Comparison of ENCODE assay signal across 9 cellular contexts in the genomic region with DNA sequence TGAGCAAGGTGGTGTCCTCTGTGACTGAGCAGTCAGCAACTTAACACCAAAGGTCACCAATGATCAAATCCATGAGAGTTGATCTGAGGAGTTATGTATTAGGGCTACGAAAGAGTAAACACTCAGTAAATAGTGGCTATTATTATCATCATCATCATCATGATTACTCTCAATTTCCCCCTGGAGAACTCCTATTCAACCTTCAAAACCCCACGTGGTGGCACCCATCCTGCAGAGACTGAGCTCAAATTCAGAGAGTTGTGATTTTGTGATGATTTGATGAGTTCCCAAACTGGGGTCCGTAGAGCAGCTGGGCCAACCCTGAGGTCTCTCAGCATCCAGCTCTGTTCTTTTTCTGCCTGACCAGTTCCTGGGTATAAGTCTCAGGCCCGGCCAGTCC. TPM values are rescaled to one million over a fixed set of nuclear protein-coding genes. Genes with fewer than 3 reads are reported as not detected.
DNase-seq lines count a peak whose midpoint lies in the region; ATAC-seq, FAIRE-seq and TF ChIP-seq lines count a peak whose summit lies in the region.
"Not testable (repeated sequence)": the region's sequence is repeated elsewhere in the genome, so short reads cannot be mapped to it uniquely, and the experiment has no call there.
"Had no signal": no experiment of that assay in that cellular context is flagged by ENCODE, and none has a peak within 500 bp of the region (broad histone marks: within the 10 kb centered on the region; RNA-seq: fewer than 3 reads in every experiment).

No MANE protein-coding gene starts in this region.

- not testable (repeated sequence) for H2AFZ ChIP-seq in astrocyte (ENCODE audit: low read depth, low read length); osteoblast (ENCODE audit: low read length)

- H3K9ac ChIP-seq in astrocyte (ENCODE audit: low read length), result not testable (repeated sequence)

- TSS peak; percentile 96 for BruUV-seq in Calu3 (replicated peaks; lab: Mats Ljungman, UMichigan)

- not testable (repeated sequence) for FAIRE-seq in astrocyte (lab: Jason Lieb, UNC)

- not testable (repeated sequence) for H3K27me3 ChIP-seq in astrocyte (ENCODE audit: insufficient read depth, low read length); foreskin keratinocyte; osteoblast (ENCODE audit: insufficient read depth, low read length)

- not testable (repeated sequence) for H3K36me3 Mint-ChIP-seq in Calu3 (ENCODE audit: insufficient read depth, unreplicated experiment); HFFc6 (ENCODE audit: low read depth); astrocyte (ENCODE audit: low read depth, unreplicated experiment)

- POLR2A ChIA-PET in RWPE1 (lab: Yijun Ruan, JAX; ENCODE audit: low non-redundant PET), result not testable (repeated sequence)

- CTCF ChIA-PET in Calu3 (lab: Charles Lee); RWPE1 (lab: Yijun Ruan, JAX): not testable (repeated sequence)

- H3K36me3 ChIP-seq in astrocyte (ENCODE audit: insufficient read depth, low read length); osteoblast (ENCODE audit: insufficient read depth, low read length): not testable (repeated sequence)

- not testable (repeated sequence) for H3K9me3 Mint-ChIP-seq in Calu3 (ENCODE audit: low read depth, unreplicated experiment); HFFc6; astrocyte (ENCODE audit: unreplicated experiment)

- H3K4me2 ChIP-seq in astrocyte (ENCODE audit: low read length), result peak overlapping the region; percentile 62
- not testable (repeated sequence) for H3K4me2 ChIP-seq in osteoblast (ENCODE audit: insufficient read depth, low read length)

- intact Hi-C loops in Calu3 (cut with micrococcal nuclease; ENCODE audit: unreplicated experiment), result not testable (repeated sequence)

- not testable (repeated sequence) for H3K9me3 ChIP-seq in astrocyte (ENCODE audit: insufficient read depth, low read depth, low read length); osteoblast (ENCODE audit: low read depth, low read length)

- not testable (repeated sequence) for H3K4me1 ChIP-seq in astrocyte (ENCODE audit: insufficient read depth, low read length); foreskin keratinocyte; osteoblast (ENCODE audit: insufficient read depth, low read length)

- not testable (repeated sequence) for H3K27me3 Mint-ChIP-seq in Calu3 (ENCODE audit: unreplicated experiment); HFFc6 (ENCODE audit: insufficient read depth); astrocyte (ENCODE audit: low read depth, unreplicated experiment)

- peaks cover 16% of the 10 kb centered on the region for H3K4me1 Mint-ChIP-seq in Calu3 (ENCODE audit: low read depth, unreplicated experiment)
- peaks cover 19% of the 10 kb centered on the region for H3K4me1 Mint-ChIP-seq in HFFc6 (ENCODE audit: low read depth)
- peaks cover 11% of the 10 kb centered on the region for H3K4me1 Mint-ChIP-seq in astrocyte (ENCODE audit: low read depth, unreplicated experiment)

- TF ChIP-seq CTCF in Calu3 (IDR thresholded peaks at IDR 0.05; ENCODE audit: unreplicated experiment); HFFc6 (IDR thresholded peaks at IDR 0.05); RWPE1 (conservative IDR thresholded peaks at IDR 0.05; ENCODE audit: low read depth); astrocyte (IDR thresholded peaks at IDR 0.05; ENCODE audit: insufficient read depth, low read depth, low read length); foreskin keratinocyte (conservative IDR thresholded peaks at IDR 0.05); osteoblast (IDR thresholded peaks at IDR 0.05; ENCODE audit: extremely low read depth, low read depth, low read length): not testable (repeated sequence)

- H3K27ac Mint-ChIP-seq in Calu3 (ENCODE audit: unreplicated experiment), result not testable (repeated sequence)
- peak overlapping the region; percentile 98; the same call in 1 of the 2 replicates for H3K27ac Mint-ChIP-seq in HFFc6
- H3K27ac Mint-ChIP-seq in astrocyte (ENCODE audit: unreplicated experiment), result peak overlapping the region; percentile 91

- H3K4me3 Mint-ChIP-seq in Calu3 (ENCODE audit: low read depth, unreplicated experiment); astrocyte (ENCODE audit: unreplicated experiment): not testable (repeated sequence)
- peak overlapping the region; percentile 79; the same call in 1 of the 2 replicates for H3K4me3 Mint-ChIP-seq in HFFc6

- DNase-seq in Calu3; HFFc6; RWPE1 (ENCODE audit: low spot score); astrocyte (ENCODE audit: low read depth); foreskin keratinocyte: not testable (repeated sequence)
- DNase-seq in osteoblast (ENCODE audit: insufficient read length, low spot score, missing footprints), result peak; percentile 9

- H3K27ac ChIP-seq in RWPE1 (peak overlapping the region; percentile 71), foreskin keratinocyte (peak overlapping the region; percentile 42)
- H3K27ac ChIP-seq in astrocyte (ENCODE audit: low read depth, low read length); osteoblast (ENCODE audit: low read depth, low read length): not testable (repeated sequence)

- H4K20me1 ChIP-seq in astrocyte (ENCODE audit: insufficient read depth, low read length); osteoblast (ENCODE audit: insufficient read depth, low read length): not testable (repeated sequence)

- not testable (repeated sequence) for H3K79me2 ChIP-seq in astrocyte (ENCODE audit: insufficient read depth, low read length); osteoblast (ENCODE audit: insufficient read depth, low read length)

- H3K4me3 ChIP-seq in astrocyte (ENCODE audit: insufficient read depth, low read depth, low read length); osteoblast (ENCODE audit: insufficient read depth, low read length): not testable (repeated sequence)

- not testable (repeated sequence) for ATAC-seq in foreskin keratinocyte

RNA-seq across cellular contexts. Expression of a gene that starts 0.9 kb away (rescaled TPM):
- 0.54 and 0.56 TPM in 2 replicates for total RNA-seq in Calu3 (2022)
- 1 to 10 TPM in 4 of 6 experiments, under 1 TPM in 1, not detected in 1; 0.83 to 3.8 (median 3.7) TPM for total RNA-seq in HFFc6 (2021; fragmentation: NEBNext Ultra II Directional; extraction: Animal tissue kit (Norgen Biotek cat#: 25700))
- 9.4 and 15.8 TPM in 2 replicates for total RNA-seq in astrocyte
- not detected in 2 replicates for total RNA-seq in foreskin keratinocyte
- polyA plus RNA-seq in foreskin keratinocyte, result not detected in 2 replicates
- 0.29 TPM in 1 of 2 replicates, not detected in the other for total RNA-seq in osteoblast
- total RNA-seq: A673; CD4-positive, alpha-beta memory T cell had no signal
- polyA plus RNA-seq: BJ; CD4-positive, alpha-beta memory T cell had no signal

RNA-seq across cellular contexts. Expression of a gene that starts 6.2 kb away (rescaled TPM):
- total RNA-seq in Calu3 (2022) (2.6 and 3.3 TPM in 2 replicates), astrocyte (2.0 and 6.5 TPM in 2 replicates), foreskin keratinocyte (0.34 TPM in 1 of 2 replicates, not detected in the other), osteoblast (not detected in 2 replicates)
- under 1 TPM in 2 of 6 experiments, not detected in 4; 0.23 to 0.75 TPM for total RNA-seq in HFFc6 (2021; fragmentation: NEBNext Ultra II Directional; extraction: Animal tissue kit (Norgen Biotek cat#: 25700))
- polyA plus RNA-seq in foreskin keratinocyte, result 0.77 TPM in 1 of 2 replicates, not detected in the other
- total RNA-seq: A673; CD4-positive, alpha-beta memory T cell had no signal
- polyA plus RNA-seq: BJ; CD4-positive, alpha-beta memory T cell had no signal

RNA-seq across cellular contexts. Expression of a gene that starts 7.7 kb away (rescaled TPM):
- total RNA-seq in Calu3 (2022) (0.66 and 1.0 TPM in 2 replicates), astrocyte (7.1 and 8.8 TPM in 2 replicates), foreskin keratinocyte (1.1 and 1.8 TPM in 2 replicates), osteoblast (under 0.01 and 0.29 TPM in 2 replicates)
- 1 to 10 TPM in 4 of 6 experiments, under 1 TPM in 2; 0.36 to 2.2 (median 2.1) TPM for total RNA-seq in HFFc6 (2021; fragmentation: NEBNext Ultra II Directional; extraction: Animal tissue kit (Norgen Biotek cat#: 25700))
- 2.0 and 2.5 TPM in 2 replicates for polyA plus RNA-seq in foreskin keratinocyte
- total RNA-seq: A673; CD4-positive, alpha-beta memory T cell had no signal
- polyA plus RNA-seq: CD4-positive, alpha-beta memory T cell had no signal

RNA-seq across cellular contexts. Expression of a gene that starts 13.1 kb away (rescaled TPM):
- not detected in 2 replicates for total RNA-seq in Calu3 (2022)
- 1 to 10 TPM in 1 of 6 experiments, under 1 TPM in 1, not detected in 4; 0.38 to 1.0 TPM for total RNA-seq in HFFc6 (2021; fragmentation: NEBNext Ultra II Directional; extraction: Animal tissue kit (Norgen Biotek cat#: 25700))
- 2.3 TPM in 1 of 2 replicates, not detected in the other for total RNA-seq in astrocyte
- total RNA-seq in foreskin keratinocyte, result not detected in 2 replicates
- polyA plus RNA-seq in foreskin keratinocyte, result not detected in 2 replicates
- 0.29 TPM in 1 of 2 replicates, not detected in the other for total RNA-seq in osteoblast
- total RNA-seq: A673; CD4-positive, alpha-beta memory T cell had no signal
- polyA plus RNA-seq: BJ; CD4-positive, alpha-beta memory T cell had no signal

RNA-seq across cellular contexts. Expression of a gene that starts 14.8 kb away (rescaled TPM):
- total RNA-seq in Calu3 (2022) (0.69 and 0.83 TPM in 2 replicates), astrocyte (7.2 and 7.3 TPM in 2 replicates), foreskin keratinocyte (10.0 and 11.7 TPM in 2 replicates), osteoblast (not detected in 2 replicates)
- 1 to 10 TPM in 2 of 6 experiments, under 1 TPM in 2, not detected in 2; 0.82 to 1.5 (median 1.1) TPM for total RNA-seq in HFFc6 (2021; fragmentation: NEBNext Ultra II Directional; extraction: Animal tissue kit (Norgen Biotek cat#: 25700))
- polyA plus RNA-seq in foreskin keratinocyte, result 15.2 and 17.2 TPM in 2 replicates
- total RNA-seq: A673; CD4-positive, alpha-beta memory T cell had no signal
- polyA plus RNA-seq: BJ; CD4-positive, alpha-beta memory T cell had no signal
